In the genomic region with DNA sequence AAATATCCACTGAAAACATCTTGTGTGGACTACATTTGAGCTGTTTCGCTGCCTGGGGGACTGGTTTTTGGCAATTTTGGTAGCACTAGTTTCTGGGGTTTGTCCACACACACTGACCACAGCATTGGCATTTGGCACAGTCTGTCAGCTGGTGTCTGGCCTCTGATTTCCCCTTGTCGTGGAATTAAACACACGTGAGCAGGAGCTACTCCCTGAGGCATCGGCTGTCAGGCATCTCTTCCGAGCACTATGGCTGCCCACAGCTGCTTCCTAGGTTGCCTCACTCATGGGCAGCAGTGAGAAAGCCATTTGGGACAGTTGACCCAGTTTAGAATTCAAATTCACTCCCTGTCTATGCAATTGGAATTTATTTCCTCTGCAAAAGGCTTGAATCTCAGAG, we compare ENCODE assay signal across 14 cellular contexts. TPM values are rescaled to one million over a fixed set of nuclear protein-coding genes. Genes with fewer than 3 reads are reported as not detected.
DNase-seq lines count a peak whose midpoint lies in the region; FAIRE-seq and TF ChIP-seq lines count a peak whose summit lies in the region.
"Had no signal": no experiment of that assay in that cellular context is flagged by ENCODE, and none has a peak within 500 bp of the region (broad histone marks: within the 10 kb centered on the region; RNA-seq: fewer than 3 reads in every experiment).

No MANE protein-coding gene starts in this region.

- WGBS in H1 (ENCODE audit: extremely low coverage in 1 of 2, insufficient coverage in 1 of 2, insufficient read length in 1 of 2, insufficient replicate concordance in 2 of 2, low coverage in 1 of 2, low lambda C conversion rate in 2 of 2, missing lambda C conversion rate in 1 of 2), 2 experiments = 88% methylated on average over 5 of the region's 5 CpGs; no CpG with 5 or more reads in 1 of the 2 experiments
- no CpG with 5 or more reads among the region's 5 CpGs for WGBS in neuronal stem cell (ENCODE audit: extremely low coverage in 2 of 2, insufficient read length in 2 of 2, insufficient replicate concordance in 1 of 2), 2 donors
- WGBS in transverse colon (ENCODE audit: low coverage in 1 of 2), 2 donors = 70 to 81% methylated on average over 1 to 5 of the region's 5 CpGs

- H3K79me2 ChIP-seq in H1 (ENCODE audit: control insufficient read depth in 1 of 2, insufficient read depth in 2 of 2, low read length in 2 of 2) = no peaks in the 10 kb centered on the region

- H3K4me1 ChIP-seq in H1 (replicated peaks in 1 of 4; ENCODE audit: control insufficient read depth in 3 of 4, insufficient read depth in 4 of 4, low read length in 3 of 4) = peaks cover 3 to 16% (median 11%) of the 10 kb centered on the region in 4 experiments; a peak in 5 of 7 replicates
- H3K4me1 ChIP-seq in neuronal stem cell (ENCODE audit: control insufficient read depth in 2 of 2, insufficient read depth in 1 of 2, low read depth in 1 of 2, low read length in 2 of 2) = peaks cover 19 to 33% of the 10 kb centered on the region in 2 donors
- H3K4me1 ChIP-seq in transverse colon = peaks cover 11 to 58% (median 29%) of the 10 kb centered on the region in 4 donors

- in situ Hi-C loops in transverse colon (cut with MboI; ENCODE audit: low pct_ligation_motif_present in 1 of 4, low pct_unique_long_range_greater_than_20kb in 1 of 4, low sequenced_read_pairs in 3 of 4) = no loop called here

- DNase-seq in LHCN-M2 (ENCODE audit: low read depth) (peak; percentile 63), H1 (ENCODE audit: low read depth in 1 of 2, low spot score in 2 of 2) (no peak), neuronal stem cell (ENCODE audit: low spot score) (no peak), transverse colon (no peak), erythroblast (lab: John Stamatoyannopoulos, UW) (no peak), NCI-H526 treated with DMSO at 0.1 percent for 48 hours (lab: John Stamatoyannopoulos, UW) (no peak), activated gamma-delta T cell treated with Interleukin-2 at 50 U/mL for 16 hours (no peak)
- DNase-seq: ACHN; CD4-positive, CD25-positive, alpha-beta regulatory T cell; DMS53; GF-D8; GM23248; H7 had no signal

- H2BK120ac ChIP-seq in H1 (replicated peaks; ENCODE audit: low read depth, low read length) (no peak overlapping the region), neuronal stem cell (ENCODE audit: low read depth, low read length) (peak overlapping the region; percentile 74)

- H3K23ac ChIP-seq in H1 (ENCODE audit: insufficient read length) (no peak overlapping the region), neuronal stem cell (ENCODE audit: low read depth, low read length, poor library complexity) (no peak overlapping the region)

- H3K4me2 ChIP-seq in H1 (ENCODE audit: insufficient read depth in 1 of 2, low read depth in 2 of 2, low read length in 2 of 2) (no peak overlapping the region), neuronal stem cell (ENCODE audit: insufficient read depth, low read length, poor library complexity, severe bottlenecking) (no peak overlapping the region)
- H3K4me2 ChIP-seq: BLaER1 treated with 17β-estradiol and CSF1 and Interleukin-3, amounts not matched to agents 10 nM and 100 nM had no signal

- H3K23me2 ChIP-seq in H1 (ENCODE audit: low read depth, low read length) = 0 out of 2 replicates have a peak, but pooled peaks cover 2% of the 10 kb centered on the region

- H2AK5ac ChIP-seq in H1 (ENCODE audit: low read depth, low read length) (no peak overlapping the region), neuronal stem cell (ENCODE audit: low read depth, low read length) (peak overlapping the region; percentile 16)

- 0 out of 2 replicates have a peak overlapping the region, but pooled peaks have one; percentile 27 for H2BK20ac ChIP-seq in H1 (ENCODE audit: low read length)

- POLR2A ChIA-PET in H1 (lab: Charles Lee; ENCODE audit: partially characterized antibody) = interaction anchor here (0.7 to 1.5 kb wide), 2 partner anchors 9 to 31 kb away, joined by 3 to 4 read pairs; no protein-coding TSS in a partner anchor

- H3K27me3 ChIP-seq in H1 (replicated peaks in 1 of 4; ENCODE audit: control insufficient read depth in 3 of 4, extremely low read depth in 1 of 4, insufficient read depth in 3 of 4, low read length in 3 of 4) = no peaks in the 10 kb centered on the region
- H3K27me3 ChIP-seq in neuronal stem cell (ENCODE audit: control insufficient read depth in 3 of 3, insufficient read depth in 3 of 3, low read depth in 1 of 3, low read length in 3 of 3) = no peaks in the 10 kb centered on the region
- H3K27me3 ChIP-seq in transverse colon = no peaks in the 10 kb centered on the region
- H3K27me3 ChIP-seq: BLaER1 treated with 17β-estradiol and CSF1 and Interleukin-3, amounts not matched to agents 10 nM and 100 nM had no signal

- H3K18ac ChIP-seq in H1 (ENCODE audit: extremely low read depth, low read length) (no peak overlapping the region), neuronal stem cell (ENCODE audit: low read length) (peak overlapping the region; percentile 86)

- H3K79me1 ChIP-seq in H1 (ENCODE audit: low read depth, low read length) (no peaks in the 10 kb centered on the region), neuronal stem cell (ENCODE audit: low read depth, low read length) (no peaks in the 10 kb centered on the region)

- FAIRE-seq in H1 (lab: Jason Lieb, UNC) = no peak

- no peaks in the 10 kb centered on the region for H3K9me3 ChIP-seq in H1 (ENCODE audit: insufficient read depth in 2 of 2, low read depth in 1 of 2, low read length in 1 of 2)
- H3K9me3 ChIP-seq in neuronal stem cell (replicated peaks in 1 of 2; ENCODE audit: control insufficient read depth in 2 of 2, insufficient read depth in 1 of 2, low read depth in 1 of 2, low read length in 2 of 2) = no peaks in the 10 kb centered on the region
- H3K9me3 ChIP-seq in transverse colon = no peaks in the 10 kb centered on the region
- H3K9me3 ChIP-seq: BLaER1 treated with 17β-estradiol and CSF1 and Interleukin-3, amounts not matched to agents 10 nM and 100 nM had no signal

- 0 out of 2 replicates have a peak overlapping the region, but pooled peaks have one; percentile 9 for H4K8ac ChIP-seq in H1 (ENCODE audit: extremely low read depth, insufficient read depth, low read length)
- no peak overlapping the region for H4K8ac ChIP-seq in neuronal stem cell (ENCODE audit: low read depth, low read length)

- no peak for TF ChIP-seq CTCF in H1 (IDR thresholded peaks at IDR 0.05; ENCODE audit: control extremely low read depth in 1 of 3, insufficient read depth in 1 of 3, low read depth in 1 of 3, low read length in 3 of 3)
- no peak for TF ChIP-seq CTCF in transverse colon (IDR thresholded peaks at IDR 0.05)

- CTCF ChIA-PET in H1 (lab: Charles Lee; ENCODE audit: partially characterized antibody) = interaction anchor here (0.7 to 2.7 kb wide), 2 partner anchors 46 to 225 kb away, joined by 3 to 11 read pairs; partner anchors contain the start of gene FZD5

- no peak overlapping the region for H3K27ac ChIP-seq in H1 (ENCODE audit: low read depth, low read length)
- peak overlapping the region; percentile 55 for H3K27ac ChIP-seq in neuronal stem cell (replicated peaks; ENCODE audit: low read length)
- peak overlapping the region; percentile 85 to 91 (median 88) for H3K27ac ChIP-seq in transverse colon
- H3K27ac ChIP-seq: BLaER1 treated with 17β-estradiol and CSF1 and Interleukin-3, amounts not matched to agents 10 nM and 100 nM; GM23248 had no signal

- H3K14ac ChIP-seq in H1 (ENCODE audit: insufficient read length) (no peak overlapping the region), neuronal stem cell (ENCODE audit: low read length) (no peak overlapping the region)

- H2BK5ac ChIP-seq in H1 (ENCODE audit: low read depth, low read length) (peak overlapping the region; percentile 55; the same call in 1 of the 2 replicates), neuronal stem cell (ENCODE audit: low read length) (no peak overlapping the region)

- peak overlapping the region; percentile 86; the same call in 1 of the 2 replicates for H2BK12ac ChIP-seq in H1 (ENCODE audit: low read depth, low read length)
- peak overlapping the region; percentile 47 for H2BK12ac ChIP-seq in neuronal stem cell (ENCODE audit: low read length)

- no peaks in the 10 kb centered on the region for H4K20me1 ChIP-seq in H1 (replicated peaks in 1 of 2; ENCODE audit: control insufficient read depth in 1 of 2, insufficient read depth in 2 of 2, low read length in 2 of 2)
- H4K20me1 ChIP-seq: BLaER1 treated with 17β-estradiol and CSF1 and Interleukin-3, amounts not matched to agents 10 nM and 100 nM had no signal

- H3K4ac ChIP-seq in H1 (replicated peaks; ENCODE audit: insufficient read length, low read depth, low read length) = no peak overlapping the region
- peak overlapping the region; percentile 4 for H3K4ac ChIP-seq in neuronal stem cell (ENCODE audit: low read length)

- TF ChIP-seq POLR2A in H1 (IDR thresholded peaks at IDR 0.05; ENCODE audit: control extremely low read depth in 1 of 2, low read depth in 2 of 2, low read length in 2 of 2) (no peak), transverse colon (IDR thresholded peaks at IDR 0.05) (no peak), erythroblast (IDR thresholded peaks at IDR 0.05; ENCODE audit: low read length) (no peak)

- H3K56ac ChIP-seq in H1 (replicated peaks; ENCODE audit: insufficient read length, low read depth, low read length) = no peak overlapping the region

- H2BK15ac ChIP-seq in H1 (ENCODE audit: low read length) (0 out of 2 replicates have a peak overlapping the region, but pooled peaks have one; percentile 62), neuronal stem cell (ENCODE audit: low read length) (no peak overlapping the region)

- H3K4me3 ChIP-seq in H1 (ENCODE audit: extremely low read depth in 1 of 4, insufficient read depth in 2 of 4, low read depth in 3 of 4, low read length in 4 of 4) (no peak overlapping the region), neuronal stem cell (ENCODE audit: low read length in 2 of 2) (no peak overlapping the region), transverse colon (no peak overlapping the region)
- H3K4me3 ChIP-seq: BLaER1 treated with 17β-estradiol and CSF1 and Interleukin-3, amounts not matched to agents 10 nM and 100 nM; GM23248 had no signal

- H4K91ac ChIP-seq in H1 (replicated peaks; ENCODE audit: insufficient read length, low read length) = no peak overlapping the region
- no peak overlapping the region for H4K91ac ChIP-seq in neuronal stem cell (ENCODE audit: low read depth, low read length, poor library complexity)

- TF ChIP-seq RAD21 in H1 (IDR thresholded peaks at IDR 0.05 in 1 of 2, conservative IDR thresholded peaks at IDR 0.05 in 1 of 2; ENCODE audit: low read depth in 2 of 2, low read length in 2 of 2) = no peak

- H2AFZ ChIP-seq in H1 (ENCODE audit: low read length) = no peak overlapping the region
- H2AFZ ChIP-seq in neuronal stem cell (ENCODE audit: low read length) = no peak overlapping the region
- H2AFZ ChIP-seq: GM23248 had no signal

- H4K5ac ChIP-seq in H1 (ENCODE audit: insufficient read length, low read depth, low read length) = no peak overlapping the region

- intact Hi-C loops in transverse colon (cut with DNase I; ENCODE audit: low total_unique reads) = no loop called here

- H3K9ac ChIP-seq in H1 (replicated peaks in 1 of 4; ENCODE audit: extremely low read depth in 1 of 4, low read depth in 3 of 4, low read length in 3 of 4) (peak overlapping the region in 1 of 4 experiments; percentile 43; a peak in 1 of 7 replicates), neuronal stem cell (ENCODE audit: low read depth, low read length, poor library complexity) (no peak overlapping the region)
- H3K9ac ChIP-seq: BLaER1 treated with 17β-estradiol and CSF1 and Interleukin-3, amounts not matched to agents 10 nM and 100 nM; GM23248 had no signal

- no peaks in the 10 kb centered on the region for H3K36me3 ChIP-seq in H1 (ENCODE audit: control insufficient read depth in 2 of 4, insufficient read depth in 4 of 4, low read length in 3 of 4)
- no peaks in the 10 kb centered on the region for H3K36me3 ChIP-seq in neuronal stem cell (replicated peaks in 1 of 2; ENCODE audit: control insufficient read depth in 2 of 2, insufficient read depth in 2 of 2, low read length in 2 of 2)
- H3K36me3 ChIP-seq in transverse colon = no peaks in the 10 kb centered on the region
- H3K36me3 ChIP-seq: BLaER1 treated with 17β-estradiol and CSF1 and Interleukin-3, amounts not matched to agents 10 nM and 100 nM had no signal

- TF ChIP-seq EP300 in H1 (IDR thresholded peaks at IDR 0.05; ENCODE audit: borderline replicate concordance in 1 of 2, low read depth in 2 of 2, low read length in 2 of 2) (no peak), transverse colon (IDR thresholded peaks at IDR 0.05; ENCODE audit: low read depth) (no peak)

RNA-seq across cellular contexts. Expression of gene FZD5, which starts 46.8 kb away (rescaled TPM):
- total RNA-seq in LHCN-M2 (2014; rRNA removed) (1.0 and 1.4 TPM in 2 replicates), transverse colon (100 to 1,000 TPM in 3 of 4 donors, 10 to 100 TPM in 1; 70.3 to 150 (median 141) TPM)
- 0.49 TPM for polyA plus RNA-seq in LHCN-M2 (2012)
- total RNA-seq in H1 (2021; fragmentation: NEBNext Ultra II Directional; extraction: Animal tissue kit (Norgen Biotek cat#: 25700)) = 55.2 and 56.6 TPM in 2 replicates
- polyA plus RNA-seq in H1 (2011; rRNA removed) = 13.4 and 20.2 TPM in 2 replicates
- polyA plus RNA-seq in H1 (2011; cell fraction: cytosol; rRNA removed) = 15.8 TPM
- polyA plus RNA-seq in H1 (2011; cell fraction: nucleus; rRNA removed) = 21.3 TPM
- polyA plus RNA-seq in H1 (2012, experiment 1 of 2) = 14.2 to 20.0 TPM (median 15.9 TPM) in 4 replicates
- 4.5 TPM for polyA plus RNA-seq in H1 (2012, experiment 2 of 2)
- polyA plus RNA-seq in H1 (2013, experiment 1 of 2) = 33.6 TPM
- 37.1 TPM for polyA plus RNA-seq in H1 (2013, experiment 2 of 2)
- polyA minus RNA-seq in H1 (2011; rRNA and poly(A)+ RNA removed) = 30.0 and 33.0 TPM in 2 replicates
- 44.0 TPM for polyA minus RNA-seq in H1 (2011; cell fraction: cytosol; rRNA and poly(A)+ RNA removed)
- polyA minus RNA-seq in H1 (2011; cell fraction: nucleus; rRNA and poly(A)+ RNA removed) = 60.7 TPM
- 267 TPM for polyA plus RNA-seq in neuronal stem cell (2013, experiment 1 of 2)
- polyA plus RNA-seq in neuronal stem cell (2013, experiment 2 of 2) = 274 TPM

Comparison
In these comparisons a context has a peak if more than half of its experiments do, and no peak if none do; other contexts are left out.
1. RNA of gene FZD5, which starts 46.8 kb away (total RNA-seq): 70.3 to 150 TPM in transverse colon and 55.2 to 56.6 TPM in H1; 1.0 to 1.4 TPM in LHCN-M2; every median in the first group is over 10 times any median in the second.